In genomic region chr4:61276034-61276433, GRCh38 we compare ENCODE assay signal across 7 cellular contexts.
"Had no signal": no experiment of that assay in that cellular context is flagged by ENCODE, and none has a peak within 500 bp of the region (broad histone marks: within the 10 kb centered on the region; RNA-seq: fewer than 3 reads in every experiment).

No MANE protein-coding gene starts in this region.

- DNase-seq: GOT3, H7, HFFc6, IMR-90 had no signal

- H3K9me3 ChIP-seq: HAP-1 had no signal

- H3K4me3 ChIP-seq: HAP-1, K562 had no signal

- H3K36me3 ChIP-seq: HAP-1 had no signal

- ATAC-seq: HCT116, K562 had no signal

- H3K27ac Mint-ChIP-seq: HFFc6 had no signal

- H3K4me3 Mint-ChIP-seq: HFFc6 had no signal
